Comparison of ENCODE assay signal across 16 cellular contexts in the genomic region with DNA sequence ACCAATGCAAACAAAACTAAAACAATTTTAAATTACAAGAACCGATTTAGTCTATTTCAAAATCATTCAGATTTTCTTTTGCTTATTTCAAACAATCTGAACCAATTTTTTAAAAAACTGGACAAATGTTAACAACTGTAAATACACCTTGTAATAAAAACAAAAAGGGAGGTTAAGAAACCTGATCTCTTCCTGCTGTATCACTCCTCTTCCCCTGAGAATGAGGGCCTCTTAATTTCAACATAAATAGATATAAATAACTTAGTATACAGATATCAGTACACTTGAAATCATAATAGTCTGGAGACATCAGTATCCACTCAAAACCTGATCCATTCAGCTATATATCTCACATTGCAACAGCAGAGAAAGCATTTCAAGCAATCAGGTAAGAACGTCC.
DNase-seq lines count a peak whose midpoint lies in the region; ATAC-seq lines count a peak whose summit lies in the region.
"Had no signal": no experiment of that assay in that cellular context is flagged by ENCODE, and none has a peak within 500 bp of the region (broad histone marks: within the 10 kb centered on the region; RNA-seq: fewer than 3 reads in every experiment).

No MANE protein-coding gene starts in this region.

- peak overlapping the region; percentile 26 for H3K27ac ChIP-seq in SK-N-MC
- H3K27ac ChIP-seq: KMS-11 had no signal

- H3K9me3 ChIP-seq in SK-N-MC (ENCODE audit: low read depth, low read length): no peaks in the 10 kb centered on the region
- H3K9me3 ChIP-seq: SK-N-SH had no signal

- H3K9ac ChIP-seq in SK-N-MC (ENCODE audit: insufficient read length): no peak overlapping the region
- H3K9ac ChIP-seq: KMS-11, SK-N-SH had no signal

- no peaks in the 10 kb centered on the region for H3K36me3 ChIP-seq in SK-N-MC (ENCODE audit: insufficient read depth, low read length)

- ATAC-seq in HG03025 (IDR thresholded peaks at IDR 0.05; ENCODE audit: low FRiP score, unreplicated experiment) (no peak), HG02885 (IDR thresholded peaks at IDR 0.05; ENCODE audit: poor library complexity, unreplicated experiment) (no peak)

- DNase-seq in NCI-H146 treated with DMSO at 0.1 percent for 48 hours (lab: John Stamatoyannopoulos, UW; ENCODE audit: unreplicated experiment): peak; percentile 15
- DNase-seq in NCI-H146 (lab: John Stamatoyannopoulos, UW): no peak
- peak; percentile 8 for DNase-seq in DMS79 (lab: John Stamatoyannopoulos, UW)
- DNase-seq in NCI-H2029 treated with DMSO at 0.1 percent for 48 hours (lab: John Stamatoyannopoulos, UW): peak; percentile 50
- no peak for DNase-seq in SK-N-MC (ENCODE audit: low read depth, low spot score)
- no peak for DNase-seq in T-helper 2 cell
- DNase-seq: CD4-positive, alpha-beta memory T cell; GOT3; NCI-H2227 treated with DMSO at 0.1 percent for 48 hours; NCI-H774; Right ventricle myocardium superior; SK-N-SH; T-helper 1 cell had no signal

- H3K4me3 ChIP-seq in SK-N-MC: peak overlapping the region; percentile 5; the same call in 1 of the 2 replicates

Comparison
In these comparisons a context has a peak if more than half of its experiments do, and no peak if none do; other contexts are left out.
1. DNase-seq: peak in NCI-H146 treated with DMSO at 0.1 percent for 48 hours (single experiment), DMS79 (single experiment) and NCI-H2029 treated with DMSO at 0.1 percent for 48 hours (single experiment); none in NCI-H146 (single experiment), SK-N-MC (single experiment) and T-helper 2 cell (0 of 5).